In the genomic region with DNA sequence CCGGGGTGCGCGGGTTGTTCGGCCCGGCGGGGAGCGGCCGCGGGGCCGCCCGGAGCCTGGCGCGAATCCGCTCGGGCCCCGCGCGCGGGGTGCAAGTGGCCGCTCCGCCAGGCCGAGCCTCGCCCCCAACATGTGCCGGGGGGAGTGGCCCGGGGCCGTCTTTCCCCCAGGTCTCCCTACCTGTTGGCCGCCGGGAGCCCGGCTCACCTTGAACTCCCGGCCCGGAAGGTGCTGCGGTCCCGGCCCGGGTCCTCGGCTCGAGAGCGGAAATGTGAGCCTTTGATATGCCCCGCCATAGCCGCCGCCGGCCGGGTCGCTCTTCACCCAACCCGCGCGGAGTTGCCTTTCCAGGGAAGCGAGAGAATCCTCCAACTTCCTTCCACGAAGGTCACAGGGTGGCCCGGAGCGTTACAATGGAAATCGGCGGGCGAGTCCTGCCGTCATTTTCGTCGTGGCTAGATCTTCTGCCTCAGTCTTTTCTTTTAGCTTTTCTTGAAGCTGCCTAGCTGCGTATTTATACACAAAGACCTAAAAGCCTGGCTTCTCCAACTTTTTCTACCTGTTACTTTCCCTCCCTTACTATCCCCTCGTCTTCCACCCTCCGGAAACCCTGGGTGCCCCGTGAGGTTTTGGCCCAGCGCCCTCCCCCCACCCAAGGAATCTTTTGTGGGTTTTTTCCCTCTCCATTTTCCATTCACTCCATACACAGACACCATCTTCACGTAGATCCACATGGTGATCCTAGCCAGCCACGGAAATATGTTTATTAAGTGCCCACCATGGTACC, we compare ENCODE assay signal across 1 cellular context.
TF ChIP-seq lines count a peak whose summit lies in the region.

No MANE protein-coding gene starts in this region.

TF ChIP-seq in K562, 482 proteins besides CTCF, POLR2A, EP300 and RAD21 (continued from another document and continues in another):
- TF ChIP-seq, protein P1, sequence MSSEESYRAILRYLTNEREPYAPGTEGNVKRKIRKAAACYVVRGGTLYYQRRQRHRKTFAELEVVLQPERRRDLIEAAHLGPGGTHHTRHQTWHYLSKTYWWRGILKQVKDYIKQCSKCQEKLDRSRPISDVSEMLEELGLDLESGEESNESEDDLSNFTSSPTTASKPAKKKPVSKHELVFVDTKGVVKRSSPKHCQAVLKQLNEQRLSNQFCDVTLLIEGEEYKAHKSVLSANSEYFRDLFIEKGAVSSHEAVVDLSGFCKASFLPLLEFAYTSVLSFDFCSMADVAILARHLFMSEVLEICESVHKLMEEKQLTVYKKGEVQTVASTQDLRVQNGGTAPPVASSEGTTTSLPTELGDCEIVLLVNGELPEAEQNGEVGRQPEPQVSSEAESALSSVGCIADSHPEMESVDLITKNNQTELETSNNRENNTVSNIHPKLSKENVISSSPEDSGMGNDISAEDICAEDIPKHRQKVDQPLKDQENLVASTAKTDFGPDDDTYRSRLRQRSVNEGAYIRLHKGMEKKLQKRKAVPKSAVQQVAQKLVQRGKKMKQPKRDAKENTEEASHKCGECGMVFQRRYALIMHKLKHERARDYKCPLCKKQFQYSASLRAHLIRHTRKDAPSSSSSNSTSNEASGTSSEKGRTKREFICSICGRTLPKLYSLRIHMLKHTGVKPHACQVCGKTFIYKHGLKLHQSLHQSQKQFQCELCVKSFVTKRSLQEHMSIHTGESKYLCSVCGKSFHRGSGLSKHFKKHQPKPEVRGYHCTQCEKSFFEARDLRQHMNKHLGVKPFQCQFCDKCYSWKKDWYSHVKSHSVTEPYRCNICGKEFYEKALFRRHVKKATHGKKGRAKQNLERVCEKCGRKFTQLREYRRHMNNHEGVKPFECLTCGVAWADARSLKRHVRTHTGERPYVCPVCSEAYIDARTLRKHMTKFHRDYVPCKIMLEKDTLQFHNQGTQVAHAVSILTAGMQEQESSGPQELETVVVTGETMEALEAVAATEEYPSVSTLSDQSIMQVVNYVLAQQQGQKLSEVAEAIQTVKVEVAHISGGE (CRISPR knock-in tag; IDR thresholded peaks at IDR 0.05) = peak in 2 of 3 experiments; percentile 40 to 87; a peak in 3 of 6 replicates
- TF ChIP-seq, protein P2, sequence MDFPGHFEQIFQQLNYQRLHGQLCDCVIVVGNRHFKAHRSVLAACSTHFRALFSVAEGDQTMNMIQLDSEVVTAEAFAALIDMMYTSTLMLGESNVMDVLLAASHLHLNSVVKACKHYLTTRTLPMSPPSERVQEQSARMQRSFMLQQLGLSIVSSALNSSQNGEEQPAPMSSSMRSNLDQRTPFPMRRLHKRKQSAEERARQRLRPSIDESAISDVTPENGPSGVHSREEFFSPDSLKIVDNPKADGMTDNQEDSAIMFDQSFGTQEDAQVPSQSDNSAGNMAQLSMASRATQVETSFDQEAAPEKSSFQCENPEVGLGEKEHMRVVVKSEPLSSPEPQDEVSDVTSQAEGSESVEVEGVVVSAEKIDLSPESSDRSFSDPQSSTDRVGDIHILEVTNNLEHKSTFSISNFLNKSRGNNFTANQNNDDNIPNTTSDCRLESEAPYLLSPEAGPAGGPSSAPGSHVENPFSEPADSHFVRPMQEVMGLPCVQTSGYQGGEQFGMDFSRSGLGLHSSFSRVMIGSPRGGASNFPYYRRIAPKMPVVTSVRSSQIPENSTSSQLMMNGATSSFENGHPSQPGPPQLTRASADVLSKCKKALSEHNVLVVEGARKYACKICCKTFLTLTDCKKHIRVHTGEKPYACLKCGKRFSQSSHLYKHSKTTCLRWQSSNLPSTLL (IDR thresholded peaks at IDR 0.05) = no peak
- TF ChIP-seq, protein P3, sequence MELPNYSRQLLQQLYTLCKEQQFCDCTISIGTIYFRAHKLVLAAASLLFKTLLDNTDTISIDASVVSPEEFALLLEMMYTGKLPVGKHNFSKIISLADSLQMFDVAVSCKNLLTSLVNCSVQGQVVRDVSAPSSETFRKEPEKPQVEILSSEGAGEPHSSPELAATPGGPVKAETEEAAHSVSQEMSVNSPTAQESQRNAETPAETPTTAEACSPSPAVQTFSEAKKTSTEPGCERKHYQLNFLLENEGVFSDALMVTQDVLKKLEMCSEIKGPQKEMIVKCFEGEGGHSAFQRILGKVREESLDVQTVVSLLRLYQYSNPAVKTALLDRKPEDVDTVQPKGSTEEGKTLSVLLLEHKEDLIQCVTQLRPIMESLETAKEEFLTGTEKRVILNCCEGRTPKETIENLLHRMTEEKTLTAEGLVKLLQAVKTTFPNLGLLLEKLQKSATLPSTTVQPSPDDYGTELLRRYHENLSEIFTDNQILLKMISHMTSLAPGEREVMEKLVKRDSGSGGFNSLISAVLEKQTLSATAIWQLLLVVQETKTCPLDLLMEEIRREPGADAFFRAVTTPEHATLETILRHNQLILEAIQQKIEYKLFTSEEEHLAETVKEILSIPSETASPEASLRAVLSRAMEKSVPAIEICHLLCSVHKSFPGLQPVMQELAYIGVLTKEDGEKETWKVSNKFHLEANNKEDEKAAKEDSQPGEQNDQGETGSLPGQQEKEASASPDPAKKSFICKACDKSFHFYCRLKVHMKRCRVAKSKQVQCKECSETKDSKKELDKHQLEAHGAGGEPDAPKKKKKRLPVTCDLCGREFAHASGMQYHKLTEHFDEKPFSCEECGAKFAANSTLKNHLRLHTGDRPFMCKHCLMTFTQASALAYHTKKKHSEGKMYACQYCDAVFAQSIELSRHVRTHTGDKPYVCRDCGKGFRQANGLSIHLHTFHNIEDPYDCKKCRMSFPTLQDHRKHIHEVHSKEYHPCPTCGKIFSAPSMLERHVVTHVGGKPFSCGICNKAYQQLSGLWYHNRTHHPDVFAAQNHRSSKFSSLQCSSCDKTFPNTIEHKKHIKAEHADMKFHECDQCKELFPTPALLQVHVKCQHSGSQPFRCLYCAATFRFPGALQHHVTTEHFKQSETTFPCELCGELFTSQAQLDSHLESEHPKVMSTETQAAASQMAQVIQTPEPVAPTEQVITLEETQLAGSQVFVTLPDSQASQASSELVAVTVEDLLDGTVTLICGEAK (IDR thresholded peaks at IDR 0.05) = peak; percentile 71
- TF ChIP-seq, protein P3 (CRISPR knock-in tag; IDR thresholded peaks at IDR 0.05) = no peak
- no peak for TF ChIP-seq KLF1 (tag; IDR thresholded peaks at IDR 0.05)
- TF ChIP-seq FOSL1 (tag; conservative IDR thresholded peaks at IDR 0.05) = no peak
- peak; percentile 36 for TF ChIP-seq ZFX (CRISPR knock-in tag; IDR thresholded peaks at IDR 0.05)
- no peak for TF ChIP-seq ZNF717 (CRISPR knock-in tag; IDR thresholded peaks at IDR 0.05)
- no peak for TF ChIP-seq ZNF212 (CRISPR knock-in tag; IDR thresholded peaks at IDR 0.05)
- no peak for TF ChIP-seq SAFB2 (IDR thresholded peaks at IDR 0.05; ENCODE audit: borderline replicate concordance, low read depth, low read length, severe bottlenecking)
- no peak for TF ChIP-seq EGR1 (conservative IDR thresholded peaks at IDR 0.05)
- TF ChIP-seq SREBF2 (CRISPR knock-in tag; IDR thresholded peaks at IDR 0.05) = no peak
- no peak for TF ChIP-seq HIVEP1 (CRISPR knock-in tag; IDR thresholded peaks at IDR 0.05)
- TF ChIP-seq ZFP30 (CRISPR knock-in tag; IDR thresholded peaks at IDR 0.05; ENCODE audit: borderline replicate concordance) = no peak
- peak; percentile 38 for TF ChIP-seq NFIC (IDR thresholded peaks at IDR 0.05)
- TF ChIP-seq HOXB6 (CRISPR knock-in tag; IDR thresholded peaks at IDR 0.05; ENCODE audit: borderline replicate concordance) = no peak
- TF ChIP-seq, protein P4, sequence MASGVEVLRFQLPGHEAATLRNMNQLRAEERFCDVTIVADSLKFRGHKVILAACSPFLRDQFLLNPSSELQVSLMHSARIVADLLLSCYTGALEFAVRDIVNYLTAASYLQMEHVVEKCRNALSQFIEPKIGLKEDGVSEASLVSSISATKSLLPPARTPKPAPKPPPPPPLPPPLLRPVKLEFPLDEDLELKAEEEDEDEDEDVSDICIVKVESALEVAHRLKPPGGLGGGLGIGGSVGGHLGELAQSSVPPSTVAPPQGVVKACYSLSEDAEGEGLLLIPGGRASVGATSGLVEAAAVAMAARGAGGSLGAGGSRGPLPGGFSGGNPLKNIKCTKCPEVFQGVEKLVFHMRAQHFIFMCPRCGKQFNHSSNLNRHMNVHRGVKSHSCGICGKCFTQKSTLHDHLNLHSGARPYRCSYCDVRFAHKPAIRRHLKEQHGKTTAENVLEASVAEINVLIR (CRISPR knock-in tag; IDR thresholded peaks at IDR 0.05) = no peak
- no peak for TF ChIP-seq SRSF1 (IDR thresholded peaks at IDR 0.05; ENCODE audit: low read depth, low read length)
- TF ChIP-seq ZBTB7A (IDR thresholded peaks at IDR 0.05; ENCODE audit: borderline replicate concordance, control insufficient read depth, low read depth, low read length) = peak; percentile 42; the same call in 1 of the 2 replicates
- no peak for TF ChIP-seq DACH1 (IDR thresholded peaks at IDR 0.05; ENCODE audit: partially characterized antibody)
- no peak for TF ChIP-seq L3MBTL2 (IDR thresholded peaks at IDR 0.05)
- TF ChIP-seq XRCC3 (IDR thresholded peaks at IDR 0.05) = no peak
- TF ChIP-seq, protein P5, sequence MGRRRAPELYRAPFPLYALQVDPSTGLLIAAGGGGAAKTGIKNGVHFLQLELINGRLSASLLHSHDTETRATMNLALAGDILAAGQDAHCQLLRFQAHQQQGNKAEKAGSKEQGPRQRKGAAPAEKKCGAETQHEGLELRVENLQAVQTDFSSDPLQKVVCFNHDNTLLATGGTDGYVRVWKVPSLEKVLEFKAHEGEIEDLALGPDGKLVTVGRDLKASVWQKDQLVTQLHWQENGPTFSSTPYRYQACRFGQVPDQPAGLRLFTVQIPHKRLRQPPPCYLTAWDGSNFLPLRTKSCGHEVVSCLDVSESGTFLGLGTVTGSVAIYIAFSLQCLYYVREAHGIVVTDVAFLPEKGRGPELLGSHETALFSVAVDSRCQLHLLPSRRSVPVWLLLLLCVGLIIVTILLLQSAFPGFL (CRISPR knock-in tag; IDR thresholded peaks at IDR 0.05) = 0 out of 2 replicates have a peak, but pooled peaks have one; percentile 39
- TF ChIP-seq ZNF12 (CRISPR knock-in tag; IDR thresholded peaks at IDR 0.05) = no peak
- no peak; the same call in 1 of the 2 replicates for TF ChIP-seq NFRKB (IDR thresholded peaks at IDR 0.05; ENCODE audit: low read depth)
- TF ChIP-seq BRD4 (IDR thresholded peaks at IDR 0.05) = 0 out of 2 replicates have a peak, but pooled peaks have one; percentile 4
- TF ChIP-seq LARP7 (IDR thresholded peaks at IDR 0.05) = no peak
- peak; percentile 17; the same call in 1 of the 2 replicates for TF ChIP-seq MYC (IDR thresholded peaks at IDR 0.05; ENCODE audit: low read depth, low read length)
- no peak for TF ChIP-seq MYC (CRISPR knock-in tag; IDR thresholded peaks at IDR 0.05; ENCODE audit: borderline replicate concordance, low read depth)
- TF ChIP-seq SMARCE1 (IDR thresholded peaks at IDR 0.05) = 0 out of 2 replicates have a peak, but pooled peaks have one; percentile 39
- no peak for TF ChIP-seq ZNF57 (CRISPR knock-in tag; IDR thresholded peaks at IDR 0.05)
- no peak for TF ChIP-seq ZNF76 (CRISPR knock-in tag; IDR thresholded peaks at IDR 0.05; ENCODE audit: borderline replicate concordance)
- TF ChIP-seq TAF1 (IDR thresholded peaks at IDR 0.05; ENCODE audit: control insufficient read depth, extremely low read depth, insufficient read depth, low read length, severe bottlenecking) = peak; percentile 39
- TF ChIP-seq RUNX1 (IDR thresholded peaks at IDR 0.05; ENCODE audit: low read depth) = no peak
- TF ChIP-seq, protein P6, sequence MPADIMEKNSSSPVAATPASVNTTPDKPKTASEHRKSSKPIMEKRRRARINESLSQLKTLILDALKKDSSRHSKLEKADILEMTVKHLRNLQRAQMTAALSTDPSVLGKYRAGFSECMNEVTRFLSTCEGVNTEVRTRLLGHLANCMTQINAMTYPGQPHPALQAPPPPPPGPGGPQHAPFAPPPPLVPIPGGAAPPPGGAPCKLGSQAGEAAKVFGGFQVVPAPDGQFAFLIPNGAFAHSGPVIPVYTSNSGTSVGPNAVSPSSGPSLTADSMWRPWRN (IDR thresholded peaks at IDR 0.05; ENCODE audit: low read depth) = no peak
- TF ChIP-seq, protein P7, sequence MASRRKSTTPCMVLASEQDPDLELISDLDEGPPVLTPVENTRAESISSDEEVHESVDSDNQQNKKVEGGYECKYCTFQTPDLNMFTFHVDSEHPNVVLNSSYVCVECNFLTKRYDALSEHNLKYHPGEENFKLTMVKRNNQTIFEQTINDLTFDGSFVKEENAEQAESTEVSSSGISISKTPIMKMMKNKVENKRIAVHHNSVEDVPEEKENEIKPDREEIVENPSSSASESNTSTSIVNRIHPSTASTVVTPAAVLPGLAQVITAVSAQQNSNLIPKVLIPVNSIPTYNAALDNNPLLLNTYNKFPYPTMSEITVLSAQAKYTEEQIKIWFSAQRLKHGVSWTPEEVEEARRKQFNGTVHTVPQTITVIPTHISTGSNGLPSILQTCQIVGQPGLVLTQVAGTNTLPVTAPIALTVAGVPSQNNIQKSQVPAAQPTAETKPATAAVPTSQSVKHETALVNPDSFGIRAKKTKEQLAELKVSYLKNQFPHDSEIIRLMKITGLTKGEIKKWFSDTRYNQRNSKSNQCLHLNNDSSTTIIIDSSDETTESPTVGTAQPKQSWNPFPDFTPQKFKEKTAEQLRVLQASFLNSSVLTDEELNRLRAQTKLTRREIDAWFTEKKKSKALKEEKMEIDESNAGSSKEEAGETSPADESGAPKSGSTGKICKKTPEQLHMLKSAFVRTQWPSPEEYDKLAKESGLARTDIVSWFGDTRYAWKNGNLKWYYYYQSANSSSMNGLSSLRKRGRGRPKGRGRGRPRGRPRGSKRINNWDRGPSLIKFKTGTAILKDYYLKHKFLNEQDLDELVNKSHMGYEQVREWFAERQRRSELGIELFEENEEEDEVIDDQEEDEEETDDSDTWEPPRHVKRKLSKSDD (conservative IDR thresholded peaks at IDR 0.05; ENCODE audit: low read length) = no peak
